Comparison of ENCODE assay signal across 21 cellular contexts in the genomic region with DNA sequence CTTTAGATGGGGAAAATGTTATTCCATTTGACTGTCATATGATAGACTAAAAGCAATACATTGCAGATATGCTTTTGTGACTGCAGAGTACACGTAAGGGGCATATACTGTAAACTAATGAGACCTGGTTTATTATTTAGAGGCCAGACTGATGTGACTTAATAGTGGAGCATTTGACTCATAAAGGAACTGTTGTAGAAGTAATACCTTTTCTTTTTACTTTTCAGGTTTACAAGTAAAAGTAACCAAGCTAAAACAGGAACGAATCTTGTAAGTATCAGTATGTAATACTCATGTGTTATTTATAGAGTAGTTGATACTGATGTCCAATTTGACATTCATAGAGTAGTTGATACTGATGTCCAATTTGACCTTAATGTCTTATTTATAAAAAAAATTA.
"Had no signal": no experiment of that assay in that cellular context is flagged by ENCODE, and none has a peak within 500 bp of the region (broad histone marks: within the 10 kb centered on the region; RNA-seq: fewer than 3 reads in every experiment).

No MANE protein-coding gene starts in this region.

- H3K27me3 Mint-ChIP-seq: activated CD4-positive, alpha-beta T cell treated with anti-CD3 and anti-CD28 coated beads, Interleukin-2, amount 10 ng/mL, durations not matched to agents 24 days and 14 days; activated naive CD8-positive, alpha-beta T cell; dendritic cell treated with granulocyte-macrophage colony-stimulating factor and Interleukin-4, amounts not matched to agents 40 ng/mL and 50 ng/mL, for 4 days; effector memory CD8-positive, alpha-beta T cell; natural killer cell treated with Interleukin-12 subunit alpha and Interleukin-12 subunit beta and Interleukin-15 and Interleukin-18, amount 100 ng/mL, for 72 hours had no signal

- ATAC-seq: activated CD8-positive, alpha-beta T cell treated with anti-CD3 and anti-CD28 coated beads, Interleukin-2, amount 10 ng/mL, durations not matched to agents 7 days and 5 days; effector memory CD8-positive, alpha-beta T cell; natural killer cell treated with Interleukin-12 subunit alpha and Interleukin-12 subunit beta and Interleukin-15 and Interleukin-18, amount 100 ng/mL, for 72 hours; WTC11 had no signal

- H3K9me3 Mint-ChIP-seq: activated CD4-positive, alpha-beta T cell treated with anti-CD3 and anti-CD28 coated beads, Interleukin-2, amount 10 ng/mL, durations not matched to agents 24 days and 14 days; dendritic cell treated with granulocyte-macrophage colony-stimulating factor and Interleukin-4, amounts not matched to agents 40 ng/mL and 50 ng/mL, for 4 days; effector memory CD8-positive, alpha-beta T cell; immature natural killer cell; natural killer cell treated with Interleukin-12 subunit alpha and Interleukin-12 subunit beta and Interleukin-15 and Interleukin-18, amount 100 ng/mL, for 72 hours; WTC11 had no signal

- H3K27ac Mint-ChIP-seq: activated CD4-positive, alpha-beta T cell treated with anti-CD3 and anti-CD28 coated beads, Interleukin-2, amount 10 ng/mL, durations not matched to agents 24 days and 14 days; activated CD8-positive, alpha-beta T cell treated with anti-CD3 and anti-CD28 coated beads, Interleukin-2, amount 10 ng/mL, durations not matched to agents 7 days and 5 days; activated naive CD8-positive, alpha-beta T cell; dendritic cell treated with granulocyte-macrophage colony-stimulating factor and Interleukin-4, amounts not matched to agents 40 ng/mL and 50 ng/mL, for 4 days; effector memory CD8-positive, alpha-beta T cell; immature natural killer cell; natural killer cell treated with Interleukin-12 subunit alpha and Interleukin-12 subunit beta and Interleukin-15 and Interleukin-18, amount 100 ng/mL, for 72 hours; WTC11 had no signal

- H3K36me3 ChIP-seq: brain microvascular endothelial cell had no signal

- H3K27me3 ChIP-seq: brain microvascular endothelial cell, transverse colon had no signal

- FAIRE-seq: frontal cortex, TTC549 had no signal

- H3K27ac ChIP-seq: brain microvascular endothelial cell, transverse colon had no signal

- H3K4me3 Mint-ChIP-seq: activated CD4-positive, alpha-beta T cell treated with anti-CD3 and anti-CD28 coated beads, Interleukin-2, amount 10 ng/mL, durations not matched to agents 24 days and 14 days; activated CD8-positive, alpha-beta T cell treated with anti-CD3 and anti-CD28 coated beads, Interleukin-2, amount 10 ng/mL, durations not matched to agents 7 days and 5 days; activated naive CD8-positive, alpha-beta T cell; dendritic cell treated with granulocyte-macrophage colony-stimulating factor and Interleukin-4, amounts not matched to agents 40 ng/mL and 50 ng/mL, for 4 days; effector memory CD8-positive, alpha-beta T cell; immature natural killer cell; natural killer cell treated with Interleukin-12 subunit alpha and Interleukin-12 subunit beta and Interleukin-15 and Interleukin-18, amount 100 ng/mL, for 72 hours; WTC11 had no signal

- H3K36me3 Mint-ChIP-seq: immature natural killer cell had no signal

- H3K4me3 ChIP-seq: transverse colon had no signal

- H3K4me1 ChIP-seq: transverse colon had no signal

- H3K9me3 ChIP-seq: transverse colon had no signal

- H3K4me1 Mint-ChIP-seq: immature natural killer cell had no signal

- DNase-seq: activated CD4-positive, alpha-beta T cell treated with anti-CD3 and anti-CD28 coated beads, Interleukin-2, amount 10 ng/mL, durations not matched to agents 24 days and 14 days; activated CD8-positive, alpha-beta memory T cell treated with anti-CD3 and anti-CD28 coated beads, Interleukin-2, amount 50 U/mL, for 4 hours; activated CD8-positive, alpha-beta T cell treated with anti-CD3 and anti-CD28 coated beads, Interleukin-2, amount 10 ng/mL, durations not matched to agents 7 days and 5 days; activated gamma-delta T cell; activated T-cell treated with anti-CD3 and anti-CD28 coated beads, Interleukin-2, amount 50 U/mL, for 48 hours; brain microvascular endothelial cell; effector memory CD8-positive, alpha-beta T cell; head of caudate nucleus; immature natural killer cell; posterior cingulate gyrus; retina; stimulated activated CD4-positive, alpha-beta T cell treated with anti-CD3 and anti-CD28 coated beads, Interleukin-4, amount 100 ng/mL, for 1 hour; stimulated activated naive CD4-positive, alpha-beta T cell; substantia nigra; transverse colon had no signal
